8 cellular contexts compared by ENCODE assay signal in genomic region chr17:78186689-78187595, GRCh38. TPM values are rescaled to one million over a fixed set of nuclear protein-coding genes. Genes with fewer than 3 reads are reported as not detected.
DNase-seq lines count a peak whose midpoint lies in the region; ATAC-seq and TF ChIP-seq lines count a peak whose summit lies in the region.

Gene AFMID, plus strand, starts transcription at chr17:78187362. Its CDS starts 9 bp downstream, at chr17:78187371.
A gene with protein sequence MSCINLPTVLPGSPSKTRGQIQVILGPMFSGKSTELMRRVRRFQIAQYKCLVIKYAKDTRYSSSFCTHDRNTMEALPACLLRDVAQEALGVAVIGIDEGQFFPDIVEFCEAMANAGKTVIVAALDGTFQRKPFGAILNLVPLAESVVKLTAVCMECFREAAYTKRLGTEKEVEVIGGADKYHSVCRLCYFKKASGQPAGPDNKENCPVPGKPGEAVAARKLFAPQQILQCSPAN (minus strand): TSS chr17:78187052. CDS start chr17:78186994, 58 bp downstream.

- H3K4me3 ChIP-seq in upper lobe of left lung: peak within 1 kb of the TSS; percentile 47 to 69 (median 66)

- peaks cover 25 to 59% (median 34%) of the 10 kb centered on the region in 4 donors for H3K4me1 ChIP-seq in upper lobe of left lung

- ATAC-seq in HG02642 (IDR thresholded peaks at IDR 0.05; ENCODE audit: poor library complexity, unreplicated experiment): peak; percentile 93
- ATAC-seq in upper lobe of left lung (ENCODE audit: low FRiP score in 2 of 2): peak; percentile 98

- no peaks in the 10 kb centered on the region for H3K27me3 ChIP-seq in upper lobe of left lung

- intact Hi-C loops in cardiac septum (cut with DNase I): no loop called here

- 8 to 9% methylated on average over 19 to 22 of the region's 57 CpGs for WGBS in upper lobe of left lung, 2 donors

- TF ChIP-seq CTCF in GM12872 (IDR thresholded peaks at IDR 0.05; ENCODE audit: insufficient read depth, low read depth, low read length) (0 out of 3 replicates have a peak, but pooled peaks have one; percentile 26), upper lobe of left lung (IDR thresholded peaks at IDR 0.05) (peak; percentile 72 to 98 (median 94))

- peak within 1 kb of the TSS; percentile 63 to 88 (median 81) for H3K27ac ChIP-seq in upper lobe of left lung

- H3K9me3 ChIP-seq in upper lobe of left lung: no peaks in the 10 kb centered on the region

- no peak for TF ChIP-seq EP300 in upper lobe of left lung (IDR thresholded peaks at IDR 0.05)

- H3K36me3 ChIP-seq in upper lobe of left lung: peaks cover 0 to 16% (median 12%) of the 10 kb centered on the region in 4 donors

- TF ChIP-seq POLR2A in upper lobe of left lung (IDR thresholded peaks at IDR 0.05): peak in 3 of 4 donors; percentile 27 to 83 (median 72)

- peak; percentile 91 for DNase-seq in NCI-H1105 treated with DMSO at 0.1 percent for 48 hours (lab: John Stamatoyannopoulos, UW)
- DNase-seq in SW 1271 (lab: John Stamatoyannopoulos, UW): peak; percentile 94 to 98
- DNase-seq in activated naive CD8-positive, alpha-beta T cell treated with anti-CD3 and anti-CD28 coated beads, Interleukin-2, amount 50 U/mL, for 16 hours (ENCODE audit: low read depth, low spot score): peak; percentile 60
- DNase-seq in cardiac septum (ENCODE audit: low spot score): peak; percentile 98
- DNase-seq in pons (ENCODE audit: low spot score): peak; percentile 96
- peak; percentile 98 to 99 for DNase-seq in upper lobe of left lung

RNA-seq across cellular contexts. Expression of gene AFMID, which starts in this region (rescaled TPM):
- total RNA-seq in cardiac septum: 22.3 TPM
- 100 to 1,000 TPM in 1 of 6 donors, 10 to 100 TPM in 5; 30.5 to 265 (median 44.2) TPM for total RNA-seq in upper lobe of left lung

RNA-seq across cellular contexts. Expression of the second gene that starts in this region (rescaled TPM):
- total RNA-seq in cardiac septum (1.2 TPM), upper lobe of left lung (10 to 100 TPM in 3 of 6 donors, 1 to 10 TPM in 3; 2.8 to 16.0 (median 9.0) TPM)

Comparison
In these comparisons a context has a peak if more than half of its experiments do, and no peak if none do; other contexts are left out.
1. Peak in every context shown above with its lines: DNase-seq, ATAC-seq, H3K4me3 ChIP-seq and H3K27ac ChIP-seq.